ENCODE assay signal across 8 cellular contexts in the genomic region with DNA sequence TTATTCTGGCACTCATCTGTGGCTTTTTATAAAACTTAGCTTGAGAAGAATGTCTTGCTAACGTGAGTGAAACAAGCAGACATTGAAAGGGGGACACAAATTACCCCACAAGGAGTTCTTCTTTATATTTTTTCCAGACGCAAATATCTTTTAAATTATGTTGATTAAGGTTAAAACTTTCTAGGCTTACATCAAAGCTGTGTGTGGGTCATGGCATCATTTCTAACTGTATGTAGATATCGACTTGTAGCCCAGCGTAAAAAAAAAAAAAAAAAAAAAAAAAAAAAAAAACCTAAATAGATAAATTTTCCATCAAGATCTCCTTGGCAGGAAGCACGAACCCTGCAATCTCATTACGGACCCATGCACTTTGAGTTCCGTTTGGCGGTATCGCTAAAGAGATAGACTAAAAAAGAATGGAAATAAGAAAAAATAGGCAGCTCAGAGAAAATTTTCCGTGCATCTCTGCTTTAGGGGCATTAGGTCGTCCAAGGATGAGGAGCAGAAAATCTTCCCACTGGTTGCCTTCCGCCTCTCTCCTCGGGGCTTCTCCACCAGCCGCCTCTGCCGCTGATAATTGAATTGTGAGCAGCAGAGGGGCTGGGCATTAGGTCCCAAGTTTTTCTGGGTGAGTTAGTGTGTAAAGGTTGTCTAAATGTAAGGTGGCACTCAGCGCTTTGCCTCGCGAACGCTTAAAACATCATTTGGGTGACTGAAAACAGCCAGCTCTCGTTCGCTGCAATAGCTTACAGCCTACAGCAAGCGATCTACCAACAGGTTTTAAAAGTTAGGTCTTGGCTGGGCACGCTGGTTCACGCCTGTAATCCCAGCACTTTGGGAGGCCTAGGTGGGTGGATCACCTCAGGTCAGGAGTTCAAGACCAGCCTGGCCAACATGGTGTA.
DNase-seq lines count a peak whose midpoint lies in the region; ATAC-seq and TF ChIP-seq lines count a peak whose summit lies in the region.
"Had no signal": no experiment of that assay in that cellular context is flagged by ENCODE, and none has a peak within 500 bp of the region (broad histone marks: within the 10 kb centered on the region; RNA-seq: fewer than 3 reads in every experiment).

No MANE protein-coding gene starts in this region.

- TF ChIP-seq POLR2A in HCT116 (IDR thresholded peaks at IDR 0.05; ENCODE audit: borderline replicate concordance, extremely low read depth, insufficient read depth, insufficient read length) = no peak
- TF ChIP-seq POLR2A in esophagus muscularis mucosa (IDR thresholded peaks at IDR 0.05; ENCODE audit: low read depth) = no peak
- TF ChIP-seq POLR2A in gastrocnemius medialis (IDR thresholded peaks at IDR 0.05) = no peak

- H3K9me2 ChIP-seq in HCT116 (ENCODE audit: insufficient read depth) (no peaks in the 10 kb centered on the region), SK-N-SH (no peaks in the 10 kb centered on the region)

- no TSS peak for BruUV-seq in HCT116 (replicated peaks; lab: Mats Ljungman, UMichigan)

- H3K4me2 ChIP-seq in HCT116 (ENCODE audit: low read length) = peak overlapping the region; percentile 98
- peak overlapping the region; percentile 92 for H3K4me2 ChIP-seq in SK-N-SH

- H3K4me3 ChIP-seq in HCT116 (replicated peaks in 1 of 2; ENCODE audit: low read depth in 1 of 2, low read length in 2 of 2) (peak overlapping the region in 1 of 2 experiments; percentile 71; a peak in 1 of 4 replicates), SK-N-SH (ENCODE audit: low read depth in 2 of 2, low read length in 1 of 2) (peak overlapping the region; percentile 69 to 93; a peak in 3 of 4 replicates), esophagus muscularis mucosa (peak overlapping the region; percentile 47 to 65 (median 50)), gastrocnemius medialis (peak overlapping the region in 3 of 4 donors; percentile 42 to 48 (median 46))

- DNase-seq in HCT116 (ENCODE audit: low read depth, low spot score) (no peak), SK-N-SH (no peak), esophagus muscularis mucosa (ENCODE audit: extremely low spot score) (peak; percentile 66), gastrocnemius medialis (no peak), islet precursor cell (no peak), NCI-H1417 treated with DMSO at 0.1 percent for 48 hours (lab: John Stamatoyannopoulos, UW) (no peak), dermis blood vessel endothelial cell (no peak)

- CTCF ChIA-PET in HCT116 (lab: Charles Lee) = interaction anchor here (1.2 to 2.3 kb wide), 3 partner anchors 13 to 109 kb away, joined by 3 to 7 read pairs (median 3); no protein-coding TSS in a partner anchor
- CTCF ChIA-PET in SK-N-SH (lab: Yijun Ruan, JAX) = interaction anchor here (1.0 to 2.5 kb wide), 4 partner anchors 10 to 374 kb away, joined by 3 to 5 read pairs (median 3); no protein-coding TSS in a partner anchor

- H3K9ac ChIP-seq in HCT116 (ENCODE audit: low read length) (no peak overlapping the region), SK-N-SH (no peak overlapping the region)

- H2AFZ ChIP-seq in HCT116 (ENCODE audit: low read depth, low read length, poor library complexity, severe bottlenecking) = no peak overlapping the region
- H2AFZ ChIP-seq in SK-N-SH (ENCODE audit: low read depth) = 0 out of 2 replicates have a peak overlapping the region, but pooled peaks have one; percentile 30

- H3K4me1 ChIP-seq in HCT116 (ENCODE audit: control insufficient read depth in 1 of 2, insufficient read depth in 2 of 2, low read length in 2 of 2) (peaks cover 15 to 30% of the 10 kb centered on the region in 2 experiments; a peak in 3 of 4 replicates), SK-N-SH (ENCODE audit: control insufficient read depth in 1 of 2, insufficient read depth in 2 of 2, low read depth in 1 of 2, low read length in 1 of 2) (peaks cover 4 to 6% of the 10 kb centered on the region in 2 experiments; a peak in 2 of 4 replicates), esophagus muscularis mucosa (peaks cover 5 to 10% (median 8%) of the 10 kb centered on the region in 4 donors), gastrocnemius medialis (peaks cover 0 to 4% of the 10 kb centered on the region in 2 donors)
- H3K4me1 ChIP-seq: pancreas had no signal

- no peaks in the 10 kb centered on the region for H3K36me3 ChIP-seq in HCT116 (ENCODE audit: control insufficient read depth in 1 of 2, insufficient read depth in 2 of 2, low read length in 2 of 2)
- H3K36me3 ChIP-seq in SK-N-SH (replicated peaks in 1 of 2; ENCODE audit: control insufficient read depth in 1 of 2, insufficient read depth in 2 of 2, low read length in 1 of 2) = no peaks in the 10 kb centered on the region
- no peaks in the 10 kb centered on the region for H3K36me3 ChIP-seq in esophagus muscularis mucosa
- no peaks in the 10 kb centered on the region for H3K36me3 ChIP-seq in gastrocnemius medialis
- H3K36me3 ChIP-seq: pancreas had no signal

- H3K79me2 ChIP-seq in HCT116 (ENCODE audit: insufficient read depth, low read length) (no peaks in the 10 kb centered on the region), SK-N-SH (ENCODE audit: insufficient read depth) (no peaks in the 10 kb centered on the region)

- TF ChIP-seq CTCF in HCT116 (IDR thresholded peaks at IDR 0.05 in 2 of 3, conservative IDR thresholded peaks at IDR 0.05 in 1 of 3; ENCODE audit: borderline replicate concordance in 1 of 3, insufficient read depth in 1 of 3, low read depth in 2 of 3, low read length in 2 of 3) (no peak), SK-N-SH (IDR thresholded peaks at IDR 0.05) (no peak), esophagus muscularis mucosa (IDR thresholded peaks at IDR 0.05) (no peak), gastrocnemius medialis (IDR thresholded peaks at IDR 0.05 in 4 of 5, conservative IDR thresholded peaks at IDR 0.05 in 1 of 5) (no peak)

- H4K20me1 ChIP-seq in HCT116 (ENCODE audit: insufficient read depth) (no peaks in the 10 kb centered on the region), SK-N-SH (ENCODE audit: insufficient read depth) (no peaks in the 10 kb centered on the region)

- no peak for TF ChIP-seq RAD21 in HCT116 (IDR thresholded peaks at IDR 0.05; ENCODE audit: low read depth)
- TF ChIP-seq RAD21 in SK-N-SH (IDR thresholded peaks at IDR 0.05; ENCODE audit: low read length) = no peak

- no peak for ATAC-seq in HCT116
- ATAC-seq in gastrocnemius medialis = no peak

- H3K27me3 ChIP-seq in HCT116 (ENCODE audit: insufficient read depth, low read length) = no peaks in the 10 kb centered on the region
- peaks cover 49% of the 10 kb centered on the region for H3K27me3 ChIP-seq in SK-N-SH (ENCODE audit: insufficient read depth)
- peaks cover 0 to 92% (median 9%) of the 10 kb centered on the region in 4 donors for H3K27me3 ChIP-seq in esophagus muscularis mucosa
- peaks cover 12 to 46% (median 40%) of the 10 kb centered on the region in 3 donors for H3K27me3 ChIP-seq in gastrocnemius medialis

- intact Hi-C loops in HCT116 (cut with micrococcal nuclease) = loop anchor here (2.0 to 10.0 kb wide), 4 partner anchors 122 to 1495 kb away; no protein-coding TSS in a partner anchor
- intact Hi-C loops in esophagus muscularis mucosa (cut with DNase I) = no loop called here
- intact Hi-C loops in gastrocnemius medialis (cut with DNase I; ENCODE audit: low total_unique reads) = no loop called here

- H3K9me3 ChIP-seq in HCT116 (ENCODE audit: control insufficient read depth in 1 of 2, insufficient read depth in 1 of 2, low read depth in 1 of 2, low read length in 2 of 2) (no peaks in the 10 kb centered on the region), SK-N-SH (no peaks in the 10 kb centered on the region), esophagus muscularis mucosa (peaks cover 0 to 16% (median 5%) of the 10 kb centered on the region in 4 donors), gastrocnemius medialis (no peaks in the 10 kb centered on the region)
- H3K9me3 ChIP-seq: pancreas had no signal

- H3F3A ChIP-seq in SK-N-SH (replicated peaks; ENCODE audit: insufficient read depth) = peaks cover 20% of the 10 kb centered on the region

- RAD21 ChIA-PET in HCT116 (lab: Charles Lee; ENCODE audit: low non-redundant PET in 1 of 2, low total read pairs in 2 of 2, uncharacterized antibody in 2 of 2, unreplicated experiment in 2 of 2) = no interaction called here

- WGBS in SK-N-SH (ENCODE audit: low lambda C conversion rate) = 6% methylated on average over 24 of the region's 24 CpGs
- 9% methylated on average over 20 of the region's 24 CpGs for WGBS in esophagus muscularis mucosa

- no peak overlapping the region for H3K27ac ChIP-seq in HCT116 (ENCODE audit: low read depth, low read length)
- H3K27ac ChIP-seq in SK-N-SH (ENCODE audit: low read depth in 2 of 2, low read length in 1 of 2) = no peak overlapping the region
- no peak overlapping the region for H3K27ac ChIP-seq in esophagus muscularis mucosa (replicated peaks in 1 of 4)
- no peak overlapping the region for H3K27ac ChIP-seq in gastrocnemius medialis
- H3K27ac ChIP-seq: pancreas had no signal

- TF ChIP-seq EP300 in SK-N-SH (IDR thresholded peaks at IDR 0.05; ENCODE audit: borderline replicate concordance in 1 of 2, low read depth in 1 of 2, low read length in 1 of 2) (no peak), esophagus muscularis mucosa (IDR thresholded peaks at IDR 0.05) (no peak)

- in situ Hi-C loops in gastrocnemius medialis (cut with MboI; ENCODE audit: low sequenced_read_pairs in 4 of 4) = no loop called here

- POLR2A ChIA-PET in HCT116 (lab: Charles Lee) = interaction anchor here (1.1 kb wide), 1 partner anchor 88 kb away, joined by 3 read pairs; no protein-coding TSS in a partner anchor
- POLR2A ChIA-PET in SK-N-SH (lab: Yijun Ruan, JAX) = no interaction called here

TF ChIP-seq in HCT116, 20 proteins besides CTCF, POLR2A, EP300 and RAD21:
- no peak for TF ChIP-seq ZNF274 (IDR thresholded peaks at IDR 0.05; ENCODE audit: low read depth, low read length)
- TF ChIP-seq POLR2AphosphoS5 (IDR thresholded peaks at IDR 0.05; ENCODE audit: low read depth, low read length) = no peak
- TF ChIP-seq ELF1 (IDR thresholded peaks at IDR 0.05; ENCODE audit: borderline replicate concordance, low read depth) = no peak
- peak; percentile 34; the same call in 1 of the 2 replicates for TF ChIP-seq SIN3A (IDR thresholded peaks at IDR 0.05; ENCODE audit: low read depth)
- TF ChIP-seq SP1 (IDR thresholded peaks at IDR 0.05; ENCODE audit: low read depth) = peak; percentile 1; the same call in 1 of the 2 replicates
- no peak for TF ChIP-seq CBX3 (IDR thresholded peaks at IDR 0.05; ENCODE audit: low read depth)
TF ChIP-seq in HCT116: peak in this region for 2.

TF ChIP-seq in SK-N-SH, 30 proteins besides CTCF, POLR2A, EP300 and RAD21 (continues in another document):
- no peak for TF ChIP-seq RFX5 (IDR thresholded peaks at IDR 0.05; ENCODE audit: low read length)
- no peak for TF ChIP-seq EZH2phosphoT487 (IDR thresholded peaks at IDR 0.05; ENCODE audit: borderline replicate concordance, low read depth)
- no peak for TF ChIP-seq ELF1 (IDR thresholded peaks at IDR 0.05)
